Comparison of ENCODE assay signal across 12 cellular contexts in genomic region chr12:15208140-15208539, GRCh38. TPM values are rescaled to one million over a fixed set of nuclear protein-coding genes. Genes with fewer than 3 reads are reported as not detected.
DNase-seq lines count a peak whose midpoint lies in the region; ATAC-seq, FAIRE-seq and TF ChIP-seq lines count a peak whose summit lies in the region.
"Had no signal": no experiment of that assay in that cellular context is flagged by ENCODE, and none has a peak within 500 bp of the region (broad histone marks: within the 10 kb centered on the region; RNA-seq: fewer than 3 reads in every experiment).

No MANE protein-coding gene starts in this region.

- H3K56ac ChIP-seq in H1 (replicated peaks; ENCODE audit: insufficient read length, low read depth, low read length) = no peak overlapping the region

- H2BK120ac ChIP-seq in H1 (replicated peaks; ENCODE audit: low read depth, low read length) = no peak overlapping the region

- no peaks in the 10 kb centered on the region for H3K9me3 ChIP-seq in H1 (ENCODE audit: insufficient read depth in 2 of 2, low read depth in 1 of 2, low read length in 1 of 2)
- H3K9me3 ChIP-seq in tibial nerve = no peaks in the 10 kb centered on the region
- H3K9me3 ChIP-seq: colonic mucosa had no signal

- H3K4me2 ChIP-seq in H1 (ENCODE audit: insufficient read depth in 1 of 2, low read depth in 2 of 2, low read length in 2 of 2) = no peak overlapping the region

- H2AK5ac ChIP-seq in H1 (ENCODE audit: low read depth, low read length) = no peak overlapping the region

- H3K27me3 ChIP-seq in H1 (replicated peaks in 1 of 4; ENCODE audit: control insufficient read depth in 3 of 4, extremely low read depth in 1 of 4, insufficient read depth in 3 of 4, low read length in 3 of 4) (no peaks in the 10 kb centered on the region), tibial nerve (no peaks in the 10 kb centered on the region)
- H3K27me3 ChIP-seq: colonic mucosa had no signal

- no peaks in the 10 kb centered on the region for H3K79me1 ChIP-seq in H1 (ENCODE audit: low read depth, low read length)

- H2BK12ac ChIP-seq in H1 (ENCODE audit: low read depth, low read length) = no peak overlapping the region

- peaks cover 0 to 6% (median 3%) of the 10 kb centered on the region in 4 experiments; a peak in 4 of 7 replicates for H3K4me1 ChIP-seq in H1 (replicated peaks in 1 of 4; ENCODE audit: control insufficient read depth in 3 of 4, insufficient read depth in 4 of 4, low read length in 3 of 4)
- peaks cover 0 to 56% (median 15%) of the 10 kb centered on the region in 4 donors for H3K4me1 ChIP-seq in tibial nerve
- H3K4me1 ChIP-seq: colonic mucosa had no signal

- 93% methylated on average over 2 of the region's 2 CpGs; no CpG with 5 or more reads in 1 of the 2 experiments for WGBS in H1 (ENCODE audit: extremely low coverage in 1 of 2, insufficient coverage in 1 of 2, insufficient read length in 1 of 2, insufficient replicate concordance in 2 of 2, low coverage in 1 of 2, low lambda C conversion rate in 2 of 2, missing lambda C conversion rate in 1 of 2), 2 experiments
- 82 to 88% methylated on average over 2 of the region's 2 CpGs for WGBS in tibial nerve, 2 donors

- ATAC-seq in HG02678 (IDR thresholded peaks at IDR 0.05; ENCODE audit: unreplicated experiment) = no peak
- ATAC-seq: activated T-cell treated with anti-CD3 and anti-CD28 coated beads, Interleukin-2, amount 50 U/mL, for 4 hours had no signal

- no peak overlapping the region for H2BK20ac ChIP-seq in H1 (ENCODE audit: low read length)

- no peaks in the 10 kb centered on the region for H3K36me3 ChIP-seq in H1 (ENCODE audit: control insufficient read depth in 2 of 4, insufficient read depth in 4 of 4, low read length in 3 of 4)
- no peaks in the 10 kb centered on the region for H3K36me3 ChIP-seq in tibial nerve
- H3K36me3 ChIP-seq: colonic mucosa had no signal

- TF ChIP-seq CTCF in H1 (IDR thresholded peaks at IDR 0.05; ENCODE audit: control extremely low read depth in 1 of 3, insufficient read depth in 1 of 3, low read depth in 1 of 3, low read length in 3 of 3) (peak in 1 of 3 experiments; percentile 36; a peak in 2 of 4 replicates), tibial nerve (IDR thresholded peaks at IDR 0.05) (peak in 3 of 5 experiments; percentile 19 to 31 (median 30)), GM10266 (IDR thresholded peaks at IDR 0.05; ENCODE audit: control insufficient read depth, insufficient read depth, low read depth, missing control alignments) (no peak)

- no peak overlapping the region for H3K23ac ChIP-seq in H1 (ENCODE audit: insufficient read length)

- DNase-seq in LHCN-M2 (ENCODE audit: low read depth) (peak; percentile 67), H1 (ENCODE audit: low read depth in 1 of 2, low spot score in 2 of 2) (no peak), left kidney (ENCODE audit: low read depth, low spot score) (peak; percentile 39), tibial nerve (ENCODE audit: low spot score in 2 of 2) (no peak), H4 (ENCODE audit: low spot score) (no peak), frontal cortex (ENCODE audit: low spot score in 2 of 2) (no peak), GM10266 (ENCODE audit: extremely low spot score) (no peak)
- DNase-seq: activated T-cell treated with anti-CD3 and anti-CD28 coated beads, Interleukin-2, amount 50 U/mL, for 4 hours; colonic mucosa; DND-41; NCI-H1436 had no signal

- no peak overlapping the region for H4K91ac ChIP-seq in H1 (replicated peaks; ENCODE audit: insufficient read length, low read length)

- H3K4me3 ChIP-seq in H1 (ENCODE audit: extremely low read depth in 1 of 4, insufficient read depth in 2 of 4, low read depth in 3 of 4, low read length in 4 of 4) = no peak overlapping the region
- H3K4me3 ChIP-seq in tibial nerve = no peak overlapping the region
- H3K4me3 ChIP-seq: colonic mucosa had no signal

- no peak for TF ChIP-seq RAD21 in H1 (IDR thresholded peaks at IDR 0.05 in 1 of 2, conservative IDR thresholded peaks at IDR 0.05 in 1 of 2; ENCODE audit: low read depth in 2 of 2, low read length in 2 of 2)

- CTCF ChIA-PET in H1 (lab: Charles Lee; ENCODE audit: partially characterized antibody) = interaction anchor here (0.7 to 3.8 kb wide), 8 partner anchors 7 to 58 kb away, joined by 3 to 33 read pairs (median 3); partner anchors contain the start of gene RERG

- no peak overlapping the region for H4K8ac ChIP-seq in H1 (ENCODE audit: extremely low read depth, insufficient read depth, low read length)

- H3K23me2 ChIP-seq in H1 (ENCODE audit: low read depth, low read length) = no peaks in the 10 kb centered on the region

- FAIRE-seq in H1 (lab: Jason Lieb, UNC) (no peak), frontal cortex (lab: Jason Lieb, UNC) (no peak)

- no peak overlapping the region for H3K14ac ChIP-seq in H1 (ENCODE audit: insufficient read length)

- no peaks in the 10 kb centered on the region for H4K20me1 ChIP-seq in H1 (replicated peaks in 1 of 2; ENCODE audit: control insufficient read depth in 1 of 2, insufficient read depth in 2 of 2, low read length in 2 of 2)

- H3K79me2 ChIP-seq in H1 (ENCODE audit: control insufficient read depth in 1 of 2, insufficient read depth in 2 of 2, low read length in 2 of 2) = no peaks in the 10 kb centered on the region

- TF ChIP-seq EP300 in H1 (IDR thresholded peaks at IDR 0.05; ENCODE audit: borderline replicate concordance in 1 of 2, low read depth in 2 of 2, low read length in 2 of 2) = no peak
- no peak for TF ChIP-seq EP300 in tibial nerve (IDR thresholded peaks at IDR 0.05)

- H3K9ac ChIP-seq in H1 (replicated peaks in 1 of 4; ENCODE audit: extremely low read depth in 1 of 4, low read depth in 3 of 4, low read length in 3 of 4) = no peak overlapping the region

- H3K4ac ChIP-seq in H1 (replicated peaks; ENCODE audit: insufficient read length, low read depth, low read length) = no peak overlapping the region

- no peak overlapping the region for H3K27ac ChIP-seq in H1 (ENCODE audit: low read depth, low read length)
- peak overlapping the region in 2 of 4 donors; percentile 77 to 80 for H3K27ac ChIP-seq in tibial nerve
- H3K27ac ChIP-seq: colonic mucosa had no signal

- H2BK15ac ChIP-seq in H1 (ENCODE audit: low read length) = no peak overlapping the region

- POLR2A ChIA-PET in H1 (lab: Charles Lee; ENCODE audit: partially characterized antibody) = no interaction called here

- no peak overlapping the region for H4K5ac ChIP-seq in H1 (ENCODE audit: insufficient read length, low read depth, low read length)

- no peak overlapping the region for H2BK5ac ChIP-seq in H1 (ENCODE audit: low read depth, low read length)

- H3K18ac ChIP-seq in H1 (ENCODE audit: extremely low read depth, low read length) = no peak overlapping the region

- TF ChIP-seq POLR2A in H1 (IDR thresholded peaks at IDR 0.05; ENCODE audit: control extremely low read depth in 1 of 2, low read depth in 2 of 2, low read length in 2 of 2) (no peak), tibial nerve (IDR thresholded peaks at IDR 0.05) (no peak)

- H2AFZ ChIP-seq in H1 (ENCODE audit: low read length) = no peak overlapping the region

TF ChIP-seq in H1, 55 proteins besides CTCF, POLR2A, EP300 and RAD21:
- no peak for TF ChIP-seq E2F6 (IDR thresholded peaks at IDR 0.05)
- TF ChIP-seq TEAD4 (IDR thresholded peaks at IDR 0.05; ENCODE audit: low read depth, low read length) = peak; percentile 88

RNA-seq across cellular contexts. Expression of gene RERG, which starts 13.1 kb away (rescaled TPM):
- total RNA-seq in LHCN-M2 (2014; rRNA removed) = 3.0 and 5.3 TPM in 2 replicates
- 0.84 TPM for polyA plus RNA-seq in LHCN-M2 (2012)
- total RNA-seq in H1 (2021; fragmentation: NEBNext Ultra II Directional; extraction: Animal tissue kit (Norgen Biotek cat#: 25700)) = 0.55 and 0.86 TPM in 2 replicates
- 0.12 and 0.27 TPM in 2 replicates for polyA plus RNA-seq in H1 (2011; rRNA removed)
- polyA plus RNA-seq in H1 (2011; cell fraction: cytosol; rRNA removed) = 0.35 TPM
- 0.33 TPM for polyA plus RNA-seq in H1 (2011; cell fraction: nucleus; rRNA removed)
- 0.17 to 0.80 TPM (median 0.62 TPM) in 4 replicates for polyA plus RNA-seq in H1 (2012, experiment 1 of 2)
- 0.17 TPM for polyA plus RNA-seq in H1 (2012, experiment 2 of 2)
- polyA plus RNA-seq in H1 (2013, experiment 1 of 2) = 0.85 TPM
- polyA plus RNA-seq in H1 (2013, experiment 2 of 2) = 0.48 TPM
- polyA minus RNA-seq in H1 (2011; rRNA and poly(A)+ RNA removed) = 0.09 and 0.20 TPM in 2 replicates
- not detected for polyA minus RNA-seq in H1 (2011; cell fraction: cytosol; rRNA and poly(A)+ RNA removed)
- polyA minus RNA-seq in H1 (2011; cell fraction: nucleus; rRNA and poly(A)+ RNA removed) = 2.2 TPM
- total RNA-seq in tibial nerve = 10 to 100 TPM; 25.5 to 42.8 (median 31.5) TPM
- 0.14 and 0.25 TPM in 2 replicates for total RNA-seq in H4 (2014; rRNA removed; shearing (Covaris generic))
- 1.6 TPM for total RNA-seq in frontal cortex

Comparison
In these comparisons a context has a peak if more than half of its experiments do, and no peak if none do; other contexts are left out.
1. DNase-seq: peak in LHCN-M2 (single experiment) and left kidney (single experiment); none in H1 (0 of 2), tibial nerve (0 of 2), H4 (single experiment), frontal cortex (0 of 2) and GM10266 (single experiment).